ENCODE assay signal across 10 cellular contexts in the genomic region with DNA sequence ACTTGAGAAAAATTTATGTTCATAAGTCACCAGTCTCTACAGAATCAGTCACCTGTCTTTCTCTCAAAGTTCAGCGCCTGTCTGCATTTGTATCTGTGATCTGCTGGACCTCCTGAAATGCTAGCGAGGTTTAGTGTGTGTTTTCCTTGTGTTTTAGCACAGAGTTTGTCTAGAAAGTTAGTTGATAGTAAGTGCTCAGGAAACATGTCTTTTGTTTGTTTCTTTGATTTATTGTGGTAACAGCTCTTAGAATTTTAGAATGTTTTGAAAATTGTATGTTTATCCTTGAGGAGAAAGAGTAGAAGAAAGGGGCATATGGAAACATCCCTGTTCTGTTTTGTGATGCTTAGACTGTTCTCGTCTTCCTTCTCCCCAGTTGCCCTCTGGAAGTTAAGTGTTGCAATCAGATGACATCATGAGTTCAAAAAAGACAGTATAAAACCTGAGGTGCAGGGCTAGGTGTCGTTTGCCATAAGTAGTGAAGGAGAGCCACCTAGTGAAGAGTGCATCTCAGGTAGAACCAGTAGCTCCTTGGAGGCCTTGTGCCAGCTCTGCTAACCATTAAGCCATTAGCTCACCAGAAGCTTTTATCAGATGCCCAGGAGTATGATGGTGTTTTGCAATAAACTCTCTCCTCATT. TPM values are rescaled to one million over a fixed set of nuclear protein-coding genes. Genes with fewer than 3 reads are reported as not detected.
A peak's percentile ranks its signal among the peaks of the same experiment; 100 is the strongest.
DNase-seq lines count a peak whose midpoint lies in the region; ATAC-seq and TF ChIP-seq lines count a peak whose summit lies in the region.
"Had no signal": no experiment of that assay in that cellular context is flagged by ENCODE, and none has a peak within 500 bp of the region (broad histone marks: within the 10 kb centered on the region; RNA-seq: fewer than 3 reads in every experiment).

No MANE protein-coding gene starts in this region.

- no peaks in the 10 kb centered on the region for H3K27me3 ChIP-seq in MM.1S (replicated peaks; ENCODE audit: insufficient read depth, low read length)
- H3K27me3 ChIP-seq in naive thymus-derived CD4-positive, alpha-beta T cell (ENCODE audit: control insufficient read depth in 2 of 2, insufficient read depth in 2 of 2, low read length in 2 of 2): no peaks in the 10 kb centered on the region
- no peaks in the 10 kb centered on the region for H3K27me3 ChIP-seq in dorsolateral prefrontal cortex
- H3K27me3 ChIP-seq: ascending aorta had no signal

- H3K9me3 ChIP-seq in MM.1S (replicated peaks; ENCODE audit: insufficient read depth, low read length): no peaks in the 10 kb centered on the region
- no peaks in the 10 kb centered on the region for H3K9me3 ChIP-seq in naive thymus-derived CD4-positive, alpha-beta T cell (ENCODE audit: control insufficient read depth in 2 of 3, low read length in 3 of 3)
- H3K9me3 ChIP-seq: ascending aorta had no signal

- H3F3A ChIP-seq in MM.1S (ENCODE audit: insufficient read depth, low read length): peaks cover 7% of the 10 kb centered on the region; the same call in 1 of the 2 replicates

- H3K9me2 ChIP-seq in MM.1S (replicated peaks; ENCODE audit: insufficient read depth, low read length): no peaks in the 10 kb centered on the region

- H3K9ac ChIP-seq in MM.1S (ENCODE audit: low read length): no peak overlapping the region

- H3K4me1 ChIP-seq in MM.1S (ENCODE audit: low read length): peaks cover 23% of the 10 kb centered on the region
- peaks cover 0 to 4% of the 10 kb centered on the region in 2 donors for H3K4me1 ChIP-seq in naive thymus-derived CD4-positive, alpha-beta T cell (ENCODE audit: control insufficient read depth in 2 of 2, insufficient read depth in 2 of 2, low read length in 2 of 2)

- H3K36me3 ChIP-seq in MM.1S (replicated peaks; ENCODE audit: insufficient read depth, low read length): no peaks in the 10 kb centered on the region
- H3K36me3 ChIP-seq in naive thymus-derived CD4-positive, alpha-beta T cell (ENCODE audit: control insufficient read depth in 2 of 3, insufficient read depth in 3 of 3, low read length in 3 of 3): peaks cover 0 to 13% (median 0%) of the 10 kb centered on the region in 3 experiments

- H3K36me3 Mint-ChIP-seq in naive thymus-derived CD4-positive, alpha-beta T cell: peaks cover 0 to 18% (median 7%) of the 10 kb centered on the region in 5 donors

- TF ChIP-seq CTCF in MM.1S (IDR thresholded peaks at IDR 0.05; ENCODE audit: low read length) (peak; percentile 48), dorsolateral prefrontal cortex (IDR thresholded peaks at IDR 0.05 in 54 of 56, conservative IDR thresholded peaks at IDR 0.05 in 2 of 56; ENCODE audit: low read depth in 1 of 56, partially characterized antibody in 56 of 56) (no peak)

- no peak overlapping the region for H2AFZ ChIP-seq in MM.1S (ENCODE audit: low read length)

- POLR2A ChIA-PET in naive thymus-derived CD4-positive, alpha-beta T cell (lab: Charles Lee): no interaction called here

- H3K27ac Mint-ChIP-seq in naive thymus-derived CD4-positive, alpha-beta T cell: peak overlapping the region in 1 of 9 donors; percentile 51
- H3K27ac Mint-ChIP-seq: mesothelial cell of epicardium had no signal

- ATAC-seq in naive thymus-derived CD4-positive, alpha-beta T cell: peak; percentile 60
- ATAC-seq in GM18873 (IDR thresholded peaks at IDR 0.05; ENCODE audit: low FRiP score, unreplicated experiment): no peak

- H3K4me2 ChIP-seq in MM.1S (ENCODE audit: low read depth, low read length): no peak overlapping the region

- intact Hi-C loops in naive thymus-derived CD4-positive, alpha-beta T cell (cut with micrococcal nuclease): loop anchor here (1.0 kb wide), 2 partner anchors 196 to 252 kb away; no protein-coding TSS in a partner anchor
- intact Hi-C loops in dorsolateral prefrontal cortex (cut with DNase I): no loop called here

- no peaks in the 10 kb centered on the region for H3K27me3 Mint-ChIP-seq in naive thymus-derived CD4-positive, alpha-beta T cell

- H3K4me3 Mint-ChIP-seq in naive thymus-derived CD4-positive, alpha-beta T cell: no peak overlapping the region
- H3K4me3 Mint-ChIP-seq: mesothelial cell of epicardium had no signal

- no peak overlapping the region for H3K27ac ChIP-seq in MM.1S (ENCODE audit: low read length)
- no peak overlapping the region for H3K27ac ChIP-seq in naive thymus-derived CD4-positive, alpha-beta T cell (ENCODE audit: low read depth, low read length)
- no peak overlapping the region for H3K27ac ChIP-seq in dorsolateral prefrontal cortex
- H3K27ac ChIP-seq: ascending aorta had no signal

- no peaks in the 10 kb centered on the region for H3K79me2 ChIP-seq in MM.1S (ENCODE audit: low read length)

- H3K4me1 Mint-ChIP-seq in naive thymus-derived CD4-positive, alpha-beta T cell: peaks cover 4 to 24% (median 8%) of the 10 kb centered on the region in 7 donors
- H3K4me1 Mint-ChIP-seq: mesothelial cell of epicardium had no signal

- H4K20me1 ChIP-seq in MM.1S (ENCODE audit: insufficient read depth, low read length): no peaks in the 10 kb centered on the region

- DNase-seq in NCI-H1417 (lab: John Stamatoyannopoulos, UW) (peak in 2 of 3 experiments; percentile 36 to 52), NCI-H1417 treated with DMSO at 0.1 percent for 48 hours (lab: John Stamatoyannopoulos, UW) (no peak), MM.1S (peak; percentile 64), SW 1271 (lab: John Stamatoyannopoulos, UW) (no peak), dorsolateral prefrontal cortex (no peak)
- peak; percentile 27 for DNase-seq in central memory CD4-positive, alpha-beta T cell
- peak in 7 of 9 donors; percentile 21 to 49 (median 34) for DNase-seq in naive thymus-derived CD4-positive, alpha-beta T cell

- H3K4me3 ChIP-seq in MM.1S (ENCODE audit: low read length) (no peak overlapping the region), dorsolateral prefrontal cortex (no peak overlapping the region)
- H3K4me3 ChIP-seq in naive thymus-derived CD4-positive, alpha-beta T cell (ENCODE audit: low read length): no peak overlapping the region
- H3K4me3 ChIP-seq: ascending aorta had no signal

- CTCF ChIA-PET in naive thymus-derived CD4-positive, alpha-beta T cell (lab: Charles Lee): interaction anchor here (0.7 to 1.5 kb wide), 7 partner anchors 47 to 1391 kb away, joined by 3 to 11 read pairs (median 4); no protein-coding TSS in a partner anchor

- no peaks in the 10 kb centered on the region for H3K9me3 Mint-ChIP-seq in naive thymus-derived CD4-positive, alpha-beta T cell
- H3K9me3 Mint-ChIP-seq: mesothelial cell of epicardium had no signal

RNA-seq across cellular contexts. Expression of gene FBXW8, which starts 44.8 kb away (rescaled TPM):
- 10 to 100 TPM; 10.8 to 13.2 (median 12.6) TPM for total RNA-seq in naive thymus-derived CD4-positive, alpha-beta T cell
- polyA plus RNA-seq in naive thymus-derived CD4-positive, alpha-beta T cell: 1 to 10 TPM; 4.8 to 8.4 TPM
- 10 to 100 TPM in 80 of 120 experiments, 1 to 10 TPM in 40; 6.8 to 18.0 (median 11.1) TPM for total RNA-seq in dorsolateral prefrontal cortex

Comparison
In these comparisons a context has a peak if more than half of its experiments do, and no peak if none do; other contexts are left out.
1. DNase-seq: peak in NCI-H1417 (2 of 3), MM.1S (single experiment), central memory CD4-positive, alpha-beta T cell (single experiment) and naive thymus-derived CD4-positive, alpha-beta T cell (7 of 9); none in NCI-H1417 treated with DMSO at 0.1 percent for 48 hours (single experiment), SW 1271 (0 of 2) and dorsolateral prefrontal cortex (0 of 10).
2. intact Hi-C loops: an anchor here in naive thymus-derived CD4-positive, alpha-beta T cell (1.0 kb wide); none called in dorsolateral prefrontal cortex.